ENCODE assay signal across 1 cellular context in genomic region chr11:78079232-78080083, GRCh38.
TF ChIP-seq lines count a peak whose summit lies in the region.

NDUFC2 (minus strand) TSS chr11:78079862; CDS start chr11:78079744, 118 bp downstream.

TF ChIP-seq in IMR-90, 13 proteins besides CTCF, POLR2A, EP300 and RAD21:
- peak; percentile 57; the same call in 1 of the 2 replicates for TF ChIP-seq BHLHE40 (IDR thresholded peaks at IDR 0.05; ENCODE audit: low read depth, low read length)
- no peak for TF ChIP-seq ELK1 (IDR thresholded peaks at IDR 0.05; ENCODE audit: borderline replicate concordance, low read depth, low read length)
- TF ChIP-seq MAZ (IDR thresholded peaks at IDR 0.05; ENCODE audit: borderline replicate concordance, low read depth, low read length) = peak; percentile 57; the same call in 1 of the 2 replicates
- 0 out of 2 replicates have a peak, but pooled peaks have one; percentile 9 for TF ChIP-seq MAFK (IDR thresholded peaks at IDR 0.05; ENCODE audit: low read depth, low read length)
- no peak for TF ChIP-seq CHD1 (IDR thresholded peaks at IDR 0.05; ENCODE audit: low read depth, low read length)
- TF ChIP-seq NFE2L2 (IDR thresholded peaks at IDR 0.05; ENCODE audit: low read depth, low read length) = no peak
- TF ChIP-seq FOS (IDR thresholded peaks at IDR 0.05; ENCODE audit: low read depth, low read length) = no peak
- TF ChIP-seq RCOR1 (IDR thresholded peaks at IDR 0.05; ENCODE audit: insufficient replicate concordance, low read length) = no peak
- TF ChIP-seq USF2 (IDR thresholded peaks at IDR 0.05; ENCODE audit: low read depth, low read length) = no peak
- TF ChIP-seq MXI1 (IDR thresholded peaks at IDR 0.05; ENCODE audit: borderline replicate concordance, low read depth, low read length) = peak; percentile 50; the same call in 1 of the 2 replicates
- TF ChIP-seq CEBPB (IDR thresholded peaks at IDR 0.05; ENCODE audit: low read depth, low read length) = no peak
- TF ChIP-seq SMC3 (IDR thresholded peaks at IDR 0.05; ENCODE audit: low read depth, low read length) = no peak
- TF ChIP-seq RFX5 (IDR thresholded peaks at IDR 0.05; ENCODE audit: low read depth, low read length) = no peak
TF ChIP-seq in IMR-90: peak in this region for 4.
